ENCODE assay signal across 8 cellular contexts in the genomic region with DNA sequence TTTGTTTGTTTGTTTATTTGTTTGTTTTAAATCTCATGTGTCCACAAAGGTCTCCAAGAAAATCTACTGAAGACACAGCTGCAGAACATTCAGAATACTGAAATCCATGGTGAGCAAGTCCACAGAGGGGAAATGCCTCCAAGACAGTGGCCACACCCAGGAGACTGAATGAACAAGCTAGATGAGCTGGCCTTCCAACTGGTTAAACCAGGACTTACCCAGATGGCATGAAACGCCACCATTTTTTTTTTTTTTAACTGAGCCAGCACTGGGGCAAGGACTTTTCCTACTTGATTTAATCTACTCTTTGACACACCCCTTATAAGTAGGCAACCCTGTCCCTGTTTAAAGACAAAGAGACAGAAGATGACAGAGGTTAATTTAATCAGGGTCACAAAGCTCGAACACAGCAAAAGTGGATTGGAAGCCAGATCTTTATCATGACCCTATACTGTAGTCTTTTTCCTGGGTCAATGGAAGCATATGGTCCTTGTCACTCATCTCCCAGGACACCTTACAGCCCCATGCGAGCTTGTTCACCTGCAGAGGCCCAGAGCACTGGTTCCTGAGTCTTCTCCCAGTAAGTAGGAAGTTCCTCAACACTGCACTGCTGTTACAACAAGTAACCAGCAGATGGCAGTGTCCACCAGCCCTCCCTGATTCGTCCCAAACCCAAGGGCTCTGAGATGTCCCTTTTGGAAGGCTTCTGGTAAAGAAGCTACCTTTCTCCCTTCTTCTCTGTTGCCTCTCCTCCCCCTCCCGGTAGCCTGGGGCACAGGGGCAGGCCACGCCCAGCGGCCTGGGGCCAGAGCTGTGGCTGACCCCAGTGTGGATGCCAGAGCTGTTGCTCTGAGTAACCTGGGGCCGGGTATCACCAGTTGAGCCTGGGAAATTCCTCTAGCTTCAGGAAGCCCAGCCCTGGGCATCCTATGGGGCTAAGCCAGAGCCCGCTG. TPM values are rescaled to one million over a fixed set of nuclear protein-coding genes. Genes with fewer than 3 reads are reported as not detected.
A peak's percentile ranks its signal among the peaks of the same experiment; 100 is the strongest.
DNase-seq lines count a peak whose midpoint lies in the region; ATAC-seq and TF ChIP-seq lines count a peak whose summit lies in the region.

No MANE protein-coding gene starts in this region.

- H3K4me1 Mint-ChIP-seq in CD4-positive, alpha-beta memory T cell: peaks cover 3 to 14% (median 10%) of the 10 kb centered on the region in 4 donors
- H3K4me1 Mint-ChIP-seq in activated CD8-positive, alpha-beta memory T cell treated with anti-CD3 and anti-CD28 coated beads, Interleukin-2, amount 10 ng/mL, durations not matched to agents 7 days and 5 days: peaks cover 10% of the 10 kb centered on the region

- H3K9me3 ChIP-seq in CD4-positive, alpha-beta memory T cell (ENCODE audit: control insufficient read depth in 1 of 2, low read length in 2 of 2): no peaks in the 10 kb centered on the region

- H3K27me3 Mint-ChIP-seq in CD4-positive, alpha-beta memory T cell: peaks cover 43 to 49% of the 10 kb centered on the region in 2 donors
- H3K27me3 Mint-ChIP-seq in activated CD8-positive, alpha-beta memory T cell treated with anti-CD3 and anti-CD28 coated beads, Interleukin-2, amount 10 ng/mL, durations not matched to agents 7 days and 5 days: peaks cover 80% of the 10 kb centered on the region

- H3K27ac ChIP-seq in CD4-positive, alpha-beta memory T cell (ENCODE audit: low read depth, low read length): no peak overlapping the region

- no peak overlapping the region for H3K4me3 ChIP-seq in CD4-positive, alpha-beta memory T cell (ENCODE audit: low read length in 2 of 2)
- no peak overlapping the region for H3K4me3 ChIP-seq in epithelial cell of esophagus (ENCODE audit: low read length)

- H3K27me3 ChIP-seq in CD4-positive, alpha-beta memory T cell (ENCODE audit: insufficient read depth, low read length): peaks cover 26% of the 10 kb centered on the region

- H3K36me3 ChIP-seq in CD4-positive, alpha-beta memory T cell (ENCODE audit: insufficient read depth, low read length): no peaks in the 10 kb centered on the region

- peaks cover 12% of the 10 kb centered on the region for H3K4me1 ChIP-seq in CD4-positive, alpha-beta memory T cell (ENCODE audit: insufficient read depth, low read length)

- peak overlapping the region in 1 of 8 donors; percentile 43 for H3K4me3 Mint-ChIP-seq in CD4-positive, alpha-beta memory T cell
- H3K4me3 Mint-ChIP-seq in activated CD8-positive, alpha-beta memory T cell treated with anti-CD3 and anti-CD28 coated beads, Interleukin-2, amount 10 ng/mL, durations not matched to agents 7 days and 5 days: no peak overlapping the region

- POLR2A ChIA-PET in CD4-positive, alpha-beta memory T cell (lab: Charles Lee; ENCODE audit: partially characterized antibody): interaction anchor here (0.7 to 2.7 kb wide), 3 partner anchors 10 to 302 kb away, joined by 3 to 27 read pairs (median 5); a partner anchor contains a TSS

- intact Hi-C loops in CD4-positive, alpha-beta memory T cell (cut with micrococcal nuclease): loop anchor here (5.0 kb wide), 1 partner anchor 456 kb away; no protein-coding TSS in a partner anchor

- ATAC-seq in GM19035 (IDR thresholded peaks at IDR 0.05; ENCODE audit: unreplicated experiment) (peak; percentile 60), HG03432 (IDR thresholded peaks at IDR 0.05; ENCODE audit: unreplicated experiment) (peak; percentile 75)
- ATAC-seq in activated CD8-positive, alpha-beta memory T cell treated with anti-CD3 and anti-CD28 coated beads, Interleukin-2, amount 10 ng/mL, durations not matched to agents 7 days and 5 days: peak; percentile 73

- H3K9me3 Mint-ChIP-seq in CD4-positive, alpha-beta memory T cell: no peaks in the 10 kb centered on the region
- no peaks in the 10 kb centered on the region for H3K9me3 Mint-ChIP-seq in activated CD8-positive, alpha-beta memory T cell treated with anti-CD3 and anti-CD28 coated beads, Interleukin-2, amount 10 ng/mL, durations not matched to agents 7 days and 5 days (ENCODE audit: low read depth)

- peak in 4 of 5 donors; percentile 64 to 69 (median 68) for DNase-seq in CD4-positive, alpha-beta memory T cell
- DNase-seq in NCI-H774 (lab: John Stamatoyannopoulos, UW): peak; percentile 61
- DNase-seq in activated CD8-positive, alpha-beta memory T cell treated with anti-CD3 and anti-CD28 coated beads, Interleukin-2, amount 10 ng/mL, durations not matched to agents 7 days and 5 days: peak; percentile 75
- peak; percentile 92 for DNase-seq in epithelial cell of esophagus (ENCODE audit: low read depth)
- DNase-seq in mucosa of gallbladder (ENCODE audit: low spot score): peak; percentile 73
- DNase-seq in stimulated activated naive CD4-positive, alpha-beta T cell treated with Interleukin-2 at 50 U/mL for 16 hours (lab: John Stamatoyannopoulos, UW): peak; percentile 29

- H3K36me3 Mint-ChIP-seq in CD4-positive, alpha-beta memory T cell: no peaks in the 10 kb centered on the region
- no peaks in the 10 kb centered on the region for H3K36me3 Mint-ChIP-seq in activated CD8-positive, alpha-beta memory T cell treated with anti-CD3 and anti-CD28 coated beads, Interleukin-2, amount 10 ng/mL, durations not matched to agents 7 days and 5 days

- TF ChIP-seq CTCF in epithelial cell of esophagus (IDR thresholded peaks at IDR 0.05; ENCODE audit: insufficient read depth, low read depth, low read length, missing control alignments): peak; percentile 99

- H3K27ac Mint-ChIP-seq in CD4-positive, alpha-beta memory T cell: peak overlapping the region in 1 of 7 donors; percentile 25
- no peak overlapping the region for H3K27ac Mint-ChIP-seq in activated CD8-positive, alpha-beta memory T cell treated with anti-CD3 and anti-CD28 coated beads, Interleukin-2, amount 10 ng/mL, durations not matched to agents 7 days and 5 days

- CTCF ChIA-PET in CD4-positive, alpha-beta memory T cell (lab: Charles Lee; ENCODE audit: partially characterized antibody): interaction anchor here (0.6 to 8.1 kb wide), 41 partner anchors 11 to 656 kb away, joined by 3 to 246 read pairs (median 4); a partner anchor contains a TSS
- CTCF ChIA-PET in activated CD8-positive, alpha-beta memory T cell treated with anti-CD3 and anti-CD28 coated beads, Interleukin-2, amount 10 ng/mL, durations not matched to agents 7 days and 5 days (lab: Charles Lee): interaction anchor here (0.6 to 8.6 kb wide), 35 partner anchors 9 to 381 kb away, joined by 3 to 154 read pairs (median 4); a partner anchor contains a TSS

RNA-seq across cellular contexts. Expression of a gene that starts 5.6 kb away (rescaled TPM):
- total RNA-seq in CD4-positive, alpha-beta memory T cell: under 1 TPM; 0.19 to 0.26 TPM
- polyA plus RNA-seq in CD4-positive, alpha-beta memory T cell: under 1 TPM; 0.04 to 0.22 TPM
- not detected for total RNA-seq in activated CD8-positive, alpha-beta memory T cell treated with anti-CD3 and anti-CD28 coated beads, Interleukin-2, amount 10 ng/mL, durations not matched to agents 7 days and 5 days
- 2.5 TPM for total RNA-seq in mucosa of gallbladder

RNA-seq across cellular contexts. Expression of a gene that starts 10.4 kb away (rescaled TPM):
- 10 to 100 TPM; 20.1 TPM for total RNA-seq in CD4-positive, alpha-beta memory T cell
- 10 to 100 TPM; 16.7 to 17.5 TPM for polyA plus RNA-seq in CD4-positive, alpha-beta memory T cell
- total RNA-seq in activated CD8-positive, alpha-beta memory T cell treated with anti-CD3 and anti-CD28 coated beads, Interleukin-2, amount 10 ng/mL, durations not matched to agents 7 days and 5 days: 10 to 100 TPM; 12.8 to 12.9 TPM
- total RNA-seq in mucosa of gallbladder: 50.3 TPM

Comparison
In these comparisons a context has a peak if more than half of its experiments do, and no peak if none do; other contexts are left out.
1. DNase-seq: peak in every context shown above with its lines; median percentile 92 in epithelial cell of esophagus; 75 in activated CD8-positive, alpha-beta memory T cell treated with anti-CD3 and anti-CD28 coated beads, Interleukin-2, amount 10 ng/mL, durations not matched to agents 7 days and 5 days; 73 in mucosa of gallbladder; 68 in CD4-positive, alpha-beta memory T cell; 61 in NCI-H774; 29 in stimulated activated naive CD4-positive, alpha-beta T cell treated with Interleukin-2 at 50 U/mL for 16 hours.